Comparison of ENCODE assay signal across 7 cellular contexts in genomic region chr6:157855802-157856201, GRCh38. TPM values are rescaled to one million over a fixed set of nuclear protein-coding genes. Genes with fewer than 3 reads are reported as not detected.
DNase-seq lines count a peak whose midpoint lies in the region; ATAC-seq and TF ChIP-seq lines count a peak whose summit lies in the region.
"Not testable (repeated sequence)": the region's sequence is repeated elsewhere in the genome, so short reads cannot be mapped to it uniquely, and the experiment has no call there.

No MANE protein-coding gene starts in this region.

- CTCF ChIA-PET in HEK293T (lab: Yijun Ruan, JAX); PC-3 (lab: Charles Lee): not testable (repeated sequence)
- CTCF ChIA-PET in WTC11 (lab: Charles Lee), result interaction anchor here (0.6 kb wide), 1 partner anchor 18 kb away, joined by 3 read pairs; no protein-coding TSS in a partner anchor

- H4K20me1 ChIP-seq in PC-3 (ENCODE audit: low read length), result not testable (repeated sequence)
- H4K20me1 ChIP-seq in osteoblast (ENCODE audit: insufficient read depth, low read length), result peaks cover 61% of the 10 kb centered on the region

- ATAC-seq in PC-3, WTC11: not testable (repeated sequence)
- ATAC-seq in left colon, result peak; percentile 58

- H3K27ac ChIP-seq in PC-3 (ENCODE audit: low read length), result not testable (repeated sequence)
- peak overlapping the region; percentile 24 for H3K27ac ChIP-seq in osteoblast (ENCODE audit: low read depth, low read length)
- H3K27ac ChIP-seq in uterus, result peak overlapping the region; percentile 35 to 52

- not testable (repeated sequence) for H3K27me3 ChIP-seq in PC-3 (ENCODE audit: low read length); osteoblast (ENCODE audit: insufficient read depth, low read length); uterus

- H3K4me1 Mint-ChIP-seq in WTC11, result peaks cover 50% of the 10 kb centered on the region
- H3K4me1 Mint-ChIP-seq in chondrocyte (ENCODE audit: low read depth), result peaks cover 54% of the 10 kb centered on the region

- H3K79me2 ChIP-seq in PC-3 (ENCODE audit: low read length) (peaks cover 96% of the 10 kb centered on the region), osteoblast (ENCODE audit: insufficient read depth, low read length) (peaks cover 99% of the 10 kb centered on the region)

- H3K4me1 ChIP-seq in PC-3 (ENCODE audit: insufficient read depth, low read length); osteoblast (ENCODE audit: insufficient read depth, low read length); uterus: not testable (repeated sequence)

- not testable (repeated sequence) for H3K9me2 ChIP-seq in PC-3 (replicated peaks; ENCODE audit: low read length)

- H3K4me2 ChIP-seq in PC-3 (ENCODE audit: low read length); osteoblast (ENCODE audit: insufficient read depth, low read length): not testable (repeated sequence)

- not testable (repeated sequence) for H3K4me3 ChIP-seq in PC-3 (ENCODE audit: low read length); osteoblast (ENCODE audit: insufficient read depth, low read length); uterus

- not testable (repeated sequence) for TF ChIP-seq POLR2A in uterus (IDR thresholded peaks at IDR 0.05)

- not testable (repeated sequence) for H3K36me3 ChIP-seq in PC-3 (ENCODE audit: low read depth, low read length); osteoblast (ENCODE audit: insufficient read depth, low read length); uterus

- not testable (repeated sequence) for TF ChIP-seq CTCF in PC-3 (conservative IDR thresholded peaks at IDR 0.05; ENCODE audit: low read depth, low read length); WTC11 (IDR thresholded peaks at IDR 0.05); chondrocyte (IDR thresholded peaks at IDR 0.05); osteoblast (IDR thresholded peaks at IDR 0.05; ENCODE audit: extremely low read depth, low read depth, low read length); uterus (IDR thresholded peaks at IDR 0.05)

- H2AFZ ChIP-seq in PC-3 (ENCODE audit: low read length); osteoblast (ENCODE audit: low read length): not testable (repeated sequence)

- POLR2A ChIA-PET in HEK293T (lab: Yijun Ruan, JAX); PC-3 (lab: Charles Lee; ENCODE audit: unreplicated experiment); WTC11 (lab: Charles Lee): not testable (repeated sequence)

- not testable (repeated sequence) for H3K9me3 ChIP-seq in PC-3 (ENCODE audit: low read length); osteoblast (ENCODE audit: low read depth, low read length)
- peaks cover 0 to 14% of the 10 kb centered on the region in 2 donors for H3K9me3 ChIP-seq in uterus

- H3K27me3 Mint-ChIP-seq in WTC11 (ENCODE audit: low read depth); chondrocyte (ENCODE audit: low read depth): not testable (repeated sequence)

- not testable (repeated sequence) for H3F3A ChIP-seq in PC-3 (ENCODE audit: low read length, unreplicated experiment)

- H3K4me3 Mint-ChIP-seq in WTC11; chondrocyte (ENCODE audit: unreplicated experiment): not testable (repeated sequence)

- H3K9me3 Mint-ChIP-seq in WTC11, result peaks cover 13% of the 10 kb centered on the region
- peaks cover 17% of the 10 kb centered on the region for H3K9me3 Mint-ChIP-seq in chondrocyte (ENCODE audit: low read depth)

- H3K9ac ChIP-seq in PC-3 (ENCODE audit: low read length), result not testable (repeated sequence)

- DNase-seq in HEK293T (ENCODE audit: extremely low spot score); WTC11 (ENCODE audit: low spot score); chondrocyte (ENCODE audit: low spot score); osteoblast (ENCODE audit: insufficient read length, low spot score, missing footprints); uterus: not testable (repeated sequence)
- peak; percentile 9 for DNase-seq in PC-3
- peak in 1 of 2 donors; percentile 28 for DNase-seq in left colon

- intact Hi-C loops in PC-3 (cut with micrococcal nuclease); left colon (cut with DNase I, micrococcal nuclease); uterus (cut with DNase I; ENCODE audit: low total_unique reads): not testable (repeated sequence)

- peak overlapping the region; percentile 26; the same call in 1 of the 2 replicates for H3K27ac Mint-ChIP-seq in WTC11
- H3K27ac Mint-ChIP-seq in chondrocyte (ENCODE audit: unreplicated experiment), result peak overlapping the region; percentile 41

- peaks cover 15% of the 10 kb centered on the region for H3K36me3 Mint-ChIP-seq in WTC11
- H3K36me3 Mint-ChIP-seq in chondrocyte (ENCODE audit: low read depth), result not testable (repeated sequence)

- BruUV-seq in PC-3 (replicated peaks; lab: Mats Ljungman, UMichigan), result not testable (repeated sequence)

TF ChIP-seq in HEK293T, 16 proteins besides CTCF, POLR2A, EP300 and RAD21:
- TF ChIP-seq PKNOX1 (IDR thresholded peaks at IDR 0.05), result peak; percentile 44; the same call in 1 of the 2 replicates

RNA-seq across cellular contexts. Expression of gene SNX9, which starts 32.8 kb away (rescaled TPM):
- total RNA-seq in PC-3 (2014; rRNA removed) (18.0 and 21.3 TPM in 2 replicates), WTC11 (2021) (28.0 to 35.0 TPM (median 29.1 TPM) in 3 replicates), chondrocyte (31.7 to 47.1 TPM (median 43.9 TPM) in 3 replicates), left colon (10 to 100 TPM; 53.6 to 75.4 TPM), osteoblast (147 and 177 TPM in 2 replicates), uterus (10 to 100 TPM; 31.0 to 65.9 (median 50.5) TPM)
